ENCODE assay signal across 26 cellular contexts in the genomic region with DNA sequence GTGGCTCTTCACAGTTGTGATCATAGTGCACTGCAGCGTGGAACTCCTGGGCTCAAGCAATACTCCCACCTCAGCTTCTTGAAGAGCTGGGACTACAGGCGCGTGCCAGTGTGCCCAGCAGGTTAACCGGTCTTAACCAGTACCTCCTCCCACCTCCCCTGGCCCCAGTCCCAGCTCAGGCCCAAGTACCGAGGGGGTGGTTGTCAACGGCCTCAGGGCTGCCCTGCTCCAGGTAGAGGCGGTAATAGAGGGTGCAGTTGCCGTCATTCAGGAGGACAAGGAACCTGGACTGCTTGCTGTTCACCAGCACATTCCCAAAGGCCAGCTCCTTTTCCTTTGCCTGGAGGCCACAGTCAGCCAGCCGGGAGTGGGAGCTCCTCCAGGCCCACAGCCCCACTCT. TPM values are rescaled to one million over a fixed set of nuclear protein-coding genes. Genes with fewer than 3 reads are reported as not detected.
"Had no signal": no experiment of that assay in that cellular context is flagged by ENCODE, and none has a peak within 500 bp of the region (broad histone marks: within the 10 kb centered on the region; RNA-seq: fewer than 3 reads in every experiment).

No MANE protein-coding gene starts in this region.

- H3K27ac ChIP-seq: colonic mucosa, esophagus squamous epithelium, gastroesophageal sphincter, right atrium auricular region, tibial nerve had no signal

- FAIRE-seq: keratinocyte, small intestine had no signal

- H3K4me3 ChIP-seq: colonic mucosa, esophagus squamous epithelium, gastroesophageal sphincter, right atrium auricular region, tibial nerve had no signal

- H3K27me3 ChIP-seq: colonic mucosa, right atrium auricular region had no signal

- H3K9me3 ChIP-seq: colonic mucosa, esophagus squamous epithelium, gastroesophageal sphincter, right atrium auricular region, tibial nerve had no signal

- H3K4me1 ChIP-seq: colonic mucosa, esophagus squamous epithelium, gastroesophageal sphincter, right atrium auricular region had no signal

- H3K36me3 ChIP-seq: colonic mucosa, esophagus squamous epithelium, gastroesophageal sphincter, right atrium auricular region, tibial nerve had no signal

- ATAC-seq: gastroesophageal sphincter; left cardiac atrium; left ventricle myocardium superior; stimulated activated effector memory CD8-positive, alpha-beta T cell treated with anti-CD3 and anti-CD28 coated beads, Interleukin-12 subunit alpha, Interleukin-12 subunit beta, amount 100 ng/mL, for 72 hours; stimulated activated naive CD8-positive, alpha-beta T cell treated with anti-CD3 and anti-CD28 coated beads, Interleukin-15, Interleukin-2, amounts not matched to agents 100 U/mL and 50 U/mL, for 24 hours had no signal

- DNase-seq: cerebellar nuclear complex; colonic mucosa; dermis blood vessel endothelial cell; esophagus squamous epithelium; foreskin fibroblast; glutamatergic neuron; immature natural killer cell; left cardiac atrium; left ventricle myocardium superior; mesendoderm; naive B cell; small intestine; stimulated activated CD4-positive, alpha-beta T cell treated with anti-CD3 and anti-CD28 coated beads, Interleukin-4, amount 100 ng/mL, for 1 hour; stimulated activated CD8-positive, alpha-beta memory T cell treated with anti-CD3 and anti-CD28 coated beads, Interleukin-4, amount 100 ng/mL, for 48 hours; stimulated activated naive CD8-positive, alpha-beta T cell treated with anti-CD3 and anti-CD28 coated beads, Interleukin-15, Interleukin-2, amounts not matched to agents 100 U/mL and 50 U/mL, for 24 hours had no signal

RNA-seq across cellular contexts. Expression of gene CFAP65, which starts 19.7 kb away (rescaled TPM):
- total RNA-seq: dermis blood vessel endothelial cell, gastroesophageal sphincter, left cardiac atrium, left ventricle myocardium superior, lung microvascular endothelial cell, osteocyte, right atrium auricular region, tibial nerve, ureter had no signal
- polyA plus RNA-seq: immature natural killer cell, keratinocyte had no signal

RNA-seq across cellular contexts. Expression of gene CRYBA2, which starts 28.4 kb away (rescaled TPM):
- total RNA-seq: dermis blood vessel endothelial cell, epithelial cell of proximal tubule, esophagus squamous epithelium, gastroesophageal sphincter, left cardiac atrium, left ventricle myocardium superior, lung microvascular endothelial cell, osteocyte, pulmonary artery endothelial cell, right atrium auricular region, temporal lobe, tibial nerve, ureter had no signal
- polyA plus RNA-seq: immature natural killer cell, keratinocyte had no signal

RNA-seq across cellular contexts. Expression of gene FEV, which starts 36.6 kb away (rescaled TPM):
- total RNA-seq: dermis blood vessel endothelial cell, epithelial cell of proximal tubule, gastroesophageal sphincter, left cardiac atrium, left ventricle myocardium superior, lung microvascular endothelial cell, osteocyte, pulmonary artery endothelial cell, right atrium auricular region, temporal lobe, tibial nerve, ureter had no signal
- polyA plus RNA-seq: immature natural killer cell, keratinocyte had no signal

RNA-seq across cellular contexts. Expression of gene IHH, which starts 39.1 kb away (rescaled TPM):
- total RNA-seq: dermis blood vessel endothelial cell, epithelial cell of proximal tubule, left cardiac atrium, left ventricle myocardium superior, lung microvascular endothelial cell, osteocyte, right atrium auricular region, ureter had no signal
- polyA plus RNA-seq: immature natural killer cell, keratinocyte had no signal
